8 cellular contexts compared by ENCODE assay signal in the genomic region with DNA sequence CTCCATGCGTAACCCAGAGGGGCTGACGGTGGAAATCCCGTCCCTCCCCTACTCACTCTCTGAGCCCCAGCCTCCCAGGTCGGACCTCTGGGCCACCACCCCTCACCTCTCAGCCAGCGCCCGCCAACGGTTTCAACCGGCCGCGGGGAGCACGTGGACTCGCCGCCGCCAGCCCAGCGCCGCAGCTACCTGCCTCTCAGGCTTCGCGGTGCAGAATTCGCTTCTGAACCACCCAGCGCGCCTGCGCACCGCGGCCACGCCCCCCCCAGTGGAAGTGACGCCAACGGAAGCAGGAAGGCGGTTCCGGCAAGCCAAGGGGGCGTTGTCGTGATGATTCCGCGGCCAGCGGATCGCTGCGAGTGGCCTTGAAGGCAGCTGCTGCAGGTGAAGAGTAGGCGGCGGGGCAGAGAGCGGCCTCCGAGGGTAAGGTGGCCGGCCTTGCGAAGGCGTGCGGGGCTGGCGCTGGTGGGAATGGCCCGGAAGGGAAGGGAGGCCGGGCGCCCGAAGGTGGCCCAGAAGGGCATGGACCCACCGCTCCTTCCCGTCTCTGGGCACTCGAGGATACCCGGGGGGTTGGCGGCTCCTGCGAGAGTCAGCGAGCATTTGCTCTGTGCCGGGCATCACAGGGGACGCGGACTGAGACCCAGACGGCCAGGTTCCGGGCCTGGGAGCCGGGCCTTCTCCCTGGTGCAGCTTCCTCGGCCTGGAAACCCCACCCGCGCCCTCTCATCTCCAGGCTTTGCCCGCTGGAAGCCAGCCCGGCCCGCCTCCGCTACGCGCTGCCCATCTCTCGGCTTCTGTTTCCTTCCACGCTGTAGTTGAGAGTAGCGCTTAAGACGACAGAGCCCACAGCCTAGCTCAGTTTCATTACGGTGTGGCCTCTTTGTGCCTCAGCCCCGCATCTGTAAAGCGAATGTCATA. TPM values are rescaled to one million over a fixed set of nuclear protein-coding genes. Genes with fewer than 3 reads are reported as not detected.
A peak's percentile ranks its signal among the peaks of the same experiment; 100 is the strongest.
DNase-seq lines count a peak whose midpoint lies in the region; ATAC-seq and TF ChIP-seq lines count a peak whose summit lies in the region.

A gene with protein sequence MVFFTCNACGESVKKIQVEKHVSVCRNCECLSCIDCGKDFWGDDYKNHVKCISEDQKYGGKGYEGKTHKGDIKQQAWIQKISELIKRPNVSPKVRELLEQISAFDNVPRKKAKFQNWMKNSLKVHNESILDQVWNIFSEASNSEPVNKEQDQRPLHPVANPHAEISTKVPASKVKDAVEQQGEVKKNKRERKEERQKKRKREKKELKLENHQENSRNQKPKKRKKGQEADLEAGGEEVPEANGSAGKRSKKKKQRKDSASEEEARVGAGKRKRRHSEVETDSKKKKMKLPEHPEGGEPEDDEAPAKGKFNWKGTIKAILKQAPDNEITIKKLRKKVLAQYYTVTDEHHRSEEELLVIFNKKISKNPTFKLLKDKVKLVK (minus strand): TSS at position 225 of the 921 bp plus-strand sequence. CDS start 6,412 bp downstream, outside the sequence.
A gene with protein sequence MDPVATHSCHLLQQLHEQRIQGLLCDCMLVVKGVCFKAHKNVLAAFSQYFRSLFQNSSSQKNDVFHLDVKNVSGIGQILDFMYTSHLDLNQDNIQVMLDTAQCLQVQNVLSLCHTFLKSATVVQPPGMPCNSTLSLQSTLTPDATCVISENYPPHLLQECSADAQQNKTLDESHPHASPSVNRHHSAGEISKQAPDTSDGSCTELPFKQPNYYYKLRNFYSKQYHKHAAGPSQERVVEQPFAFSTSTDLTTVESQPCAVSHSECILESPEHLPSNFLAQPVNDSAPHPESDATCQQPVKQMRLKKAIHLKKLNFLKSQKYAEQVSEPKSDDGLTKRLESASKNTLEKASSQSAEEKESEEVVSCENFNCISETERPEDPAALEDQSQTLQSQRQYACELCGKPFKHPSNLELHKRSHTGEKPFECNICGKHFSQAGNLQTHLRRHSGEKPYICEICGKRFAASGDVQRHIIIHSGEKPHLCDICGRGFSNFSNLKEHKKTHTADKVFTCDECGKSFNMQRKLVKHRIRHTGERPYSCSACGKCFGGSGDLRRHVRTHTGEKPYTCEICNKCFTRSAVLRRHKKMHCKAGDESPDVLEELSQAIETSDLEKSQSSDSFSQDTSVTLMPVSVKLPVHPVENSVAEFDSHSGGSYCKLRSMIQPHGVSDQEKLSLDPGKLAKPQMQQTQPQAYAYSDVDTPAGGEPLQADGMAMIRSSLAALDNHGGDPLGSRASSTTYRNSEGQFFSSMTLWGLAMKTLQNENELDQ (plus strand): TSS at position 322 of the 921 bp plus-strand sequence. CDS start 9,695 bp downstream, outside the sequence.

- peak; percentile 91 for ATAC-seq in HG03175 (IDR thresholded peaks at IDR 0.05; ENCODE audit: unreplicated experiment)

- peak; percentile 93 for TF ChIP-seq POLR2A in GM18951 (IDR thresholded peaks at IDR 0.05; ENCODE audit: extremely low read depth, insufficient read depth, insufficient read length)

- in situ Hi-C loops in GM18951 (cut with MboI; ENCODE audit: low sequenced_read_pairs, unreplicated experiment) = no loop called here

- H3K4me3 ChIP-seq in kidney epithelial cell (ENCODE audit: low read depth, low read length) = peak within 1 kb of the TSS; percentile 73

- DNase-seq in AG20443 (ENCODE audit: low spot score) (peak; percentile 99), NCI-H345 (lab: John Stamatoyannopoulos, UW) (peak; percentile 85), cerebellum (ENCODE audit: low spot score) (peak; percentile 95), kidney epithelial cell (ENCODE audit: low read depth) (peak; percentile 67)
- DNase-seq in activated CD4-positive, alpha-beta T cell treated with anti-CD3 and anti-CD28 coated beads for 1 hour = peak; percentile 96
- peak; percentile 96 for DNase-seq in stimulated activated CD4-positive, alpha-beta T cell treated with anti-CD3 and anti-CD28 coated beads, Interleukin-15, amount 100 ng/mL, for 1 hour (ENCODE audit: low read depth in 1 of 2, low spot score in 1 of 2)

- no peaks in the 10 kb centered on the region for H3K36me3 ChIP-seq in kidney epithelial cell (ENCODE audit: control insufficient read depth, insufficient read depth, low read length)

- no peaks in the 10 kb centered on the region for H3K27me3 ChIP-seq in kidney epithelial cell (ENCODE audit: control insufficient read depth, insufficient read depth, low read length)

- TF ChIP-seq CTCF in kidney epithelial cell (IDR thresholded peaks at IDR 0.05; ENCODE audit: insufficient read depth, low read length, poor library complexity, severe bottlenecking) = no peak

RNA-seq across cellular contexts. Expression of the first gene that starts in this region (rescaled TPM):
- total RNA-seq in cerebellum = 7.3 TPM
- total RNA-seq in kidney epithelial cell = 17.9 and 21.0 TPM in 2 replicates

RNA-seq across cellular contexts. Expression of the second gene that starts in this region (rescaled TPM):
- total RNA-seq in cerebellum (11.8 TPM), kidney epithelial cell (3.9 and 8.5 TPM in 2 replicates)

Comparison
In these comparisons a context has a peak if more than half of its experiments do, and no peak if none do; other contexts are left out.
1. Peak in every context shown above with its lines: DNase-seq, ATAC-seq and H3K4me3 ChIP-seq.